ENCODE assay signal across 26 cellular contexts in the genomic region with DNA sequence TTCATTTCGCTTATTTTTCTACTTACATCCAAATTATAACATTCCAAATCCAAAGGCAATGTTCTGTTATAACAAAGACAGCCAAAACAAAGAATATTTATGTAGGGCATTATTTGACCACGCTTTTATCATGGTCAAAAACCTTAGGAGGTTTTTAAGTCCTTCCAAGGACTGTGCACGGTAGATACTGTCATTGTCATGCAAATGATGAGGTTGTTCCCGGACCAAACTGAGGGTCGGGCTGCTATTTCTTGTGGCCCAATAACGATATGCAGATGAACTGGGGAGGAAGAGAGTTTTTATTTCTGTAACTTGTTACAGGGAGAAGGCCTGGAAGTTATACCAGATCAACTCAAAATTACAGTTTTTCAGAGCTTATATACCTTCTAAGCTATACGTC. TPM values are rescaled to one million over a fixed set of nuclear protein-coding genes. Genes with fewer than 3 reads are reported as not detected.
"Had no signal": no experiment of that assay in that cellular context is flagged by ENCODE, and none has a peak within 500 bp of the region (broad histone marks: within the 10 kb centered on the region; RNA-seq: fewer than 3 reads in every experiment).

No MANE protein-coding gene starts in this region.

- H3K4me1 ChIP-seq: Peyer's patch, SJSA1 had no signal

- H3K9ac ChIP-seq: KMS-11 had no signal

- H3K27ac ChIP-seq: KMS-11, PC-9, Peyer's patch, SJSA1, SK-N-MC had no signal

- H3K4me3 ChIP-seq: PC-9, Peyer's patch, SJSA1, SK-N-MC had no signal

- H3K36me3 ChIP-seq: Peyer's patch, SJSA1 had no signal

- H3K27me3 ChIP-seq: Peyer's patch had no signal

- ATAC-seq: HepG2, Right ventricle myocardium inferior had no signal

- H3K9me3 ChIP-seq: Peyer's patch, SJSA1 had no signal

- DNase-seq: IMR-90, Kasumi-1, MM.1S, NCI-H1092 treated with DMSO at 0.1 percent for 48 hours, NCI-H1436, NCI-H187, NCI-H2029, NCI-H2081 treated with DMSO at 0.1 percent for 48 hours, NCI-H2171, NCI-H226, NCI-H446, NCI-H510A, NCI-H524 treated with DMSO at 0.1 percent for 48 hours, NCI-H69, NCI-H774, PC-9, Peyer's patch, SHP77 treated with DMSO at 0.1 percent for 48 hours had no signal

- H3K4me2 ChIP-seq: KMS-11, PC-9 had no signal

RNA-seq across cellular contexts. Expression of a gene that starts 56.6 kb away (rescaled TPM):
- total RNA-seq: HepG2, HT1080, IMR-90, OCI-LY7, RPMI7951, SJSA1 had no signal
- polyA plus RNA-seq: HepG2, IMR-90 had no signal
